Comparison of ENCODE assay signal across 8 cellular contexts in the genomic region with DNA sequence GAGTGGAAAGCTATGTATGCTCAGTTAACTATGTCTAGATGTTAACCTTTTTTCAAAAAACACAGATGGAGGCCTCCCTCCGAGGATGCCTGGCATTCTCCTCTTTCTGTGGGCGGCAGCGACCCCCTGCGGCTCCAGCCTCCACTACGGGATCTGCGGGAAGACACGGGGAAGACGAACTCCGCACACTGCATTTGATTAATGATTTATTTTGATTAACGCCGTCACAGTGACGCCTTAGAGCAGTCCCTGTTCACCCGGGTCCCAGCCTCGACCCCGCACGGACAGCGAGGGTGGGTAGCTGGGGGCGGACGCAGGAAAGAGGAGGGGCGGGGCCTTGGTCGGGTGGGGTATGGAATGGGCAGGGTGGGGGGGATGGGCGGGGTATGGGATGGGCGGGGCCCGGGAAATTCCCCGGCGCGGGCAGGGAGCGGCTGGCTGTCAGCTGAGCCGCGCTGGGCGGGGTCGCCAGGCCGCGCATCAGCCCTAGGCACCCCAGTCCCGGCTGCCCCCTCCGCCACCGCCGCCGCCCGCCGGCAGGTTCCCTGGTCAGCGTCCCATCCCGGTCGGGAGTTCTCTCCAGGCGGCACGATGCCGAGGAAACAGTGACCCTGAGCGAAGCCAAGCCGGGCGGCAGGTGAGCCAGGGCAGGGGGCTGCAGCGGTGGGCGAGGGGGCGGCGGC. TPM values are rescaled to one million over a fixed set of nuclear protein-coding genes. Genes with fewer than 3 reads are reported as not detected.
A peak's percentile ranks its signal among the peaks of the same experiment; 100 is the strongest.
DNase-seq lines count a peak whose midpoint lies in the region; ATAC-seq lines count a peak whose summit lies in the region.

A gene (plus strand): TSS at position 498 of the 683 bp plus-strand sequence. CDS start 8,960 bp downstream, outside the sequence.

- DNase-seq in Ammon's horn (ENCODE audit: low spot score) (peak; percentile 81), NCI-H526 (lab: John Stamatoyannopoulos, UW) (peak; percentile 47 to 87), memory B cell (ENCODE audit: low spot score in 2 of 2) (peak; percentile 63 to 67)
- DNase-seq in effector memory CD8-positive, alpha-beta T cell, result peak; percentile 70 to 83 (median 71)
- peak; percentile 69 for DNase-seq in stimulated activated CD8-positive, alpha-beta memory T cell treated with anti-CD3 and anti-CD28 coated beads, Interleukin-12 subunit alpha, Interleukin-12 subunit beta, amount 100 ng/mL, for 4 hours (ENCODE audit: low read depth)

- H3K27me3 Mint-ChIP-seq in effector memory CD8-positive, alpha-beta T cell, result no peaks in the 10 kb centered on the region
- H3K27me3 Mint-ChIP-seq in memory B cell, result no peaks in the 10 kb centered on the region

- H3K9me3 Mint-ChIP-seq in effector memory CD8-positive, alpha-beta T cell, result no peaks in the 10 kb centered on the region
- H3K9me3 Mint-ChIP-seq in memory B cell, result no peaks in the 10 kb centered on the region

- POLR2A ChIA-PET in activated CD8-positive, alpha-beta memory T cell treated with anti-CD3 and anti-CD28 coated beads for 36 hours (lab: Charles Lee), result interaction anchor here (0.5 to 1.6 kb wide), 3 partner anchors 62 to 696 kb away, joined by 3 to 4 read pairs (median 3); no protein-coding TSS in a partner anchor

- H3K27ac Mint-ChIP-seq in effector memory CD8-positive, alpha-beta T cell, result peak within 1 kb of the TSS; percentile 85
- peak within 1 kb of the TSS; percentile 91 for H3K27ac Mint-ChIP-seq in memory B cell

- peak; percentile 69 for ATAC-seq in GM19023 (IDR thresholded peaks at IDR 0.05; ENCODE audit: unreplicated experiment)
- ATAC-seq in HG03280 (IDR thresholded peaks at IDR 0.05; ENCODE audit: unreplicated experiment), result peak; percentile 59
- ATAC-seq in effector memory CD8-positive, alpha-beta T cell (replicated peaks), result peak; percentile 81
- ATAC-seq in memory B cell (ENCODE audit: low read depth), result peak; percentile 85

- peak within 1 kb of the TSS; percentile 77 to 83 for H3K4me3 Mint-ChIP-seq in effector memory CD8-positive, alpha-beta T cell
- peak within 1 kb of the TSS; percentile 89 for H3K4me3 Mint-ChIP-seq in memory B cell

- CTCF ChIA-PET in activated CD8-positive, alpha-beta memory T cell treated with anti-CD3 and anti-CD28 coated beads for 36 hours (lab: Charles Lee), result interaction anchor here (0.8 to 1.3 kb wide), 4 partner anchors 9 to 203 kb away, joined by 3 to 4 read pairs (median 3); a partner anchor contains a TSS

- H3K36me3 Mint-ChIP-seq in effector memory CD8-positive, alpha-beta T cell (ENCODE audit: insufficient read depth), result peaks cover 14% of the 10 kb centered on the region
- no peaks in the 10 kb centered on the region for H3K36me3 Mint-ChIP-seq in memory B cell

- H3K4me1 Mint-ChIP-seq in effector memory CD8-positive, alpha-beta T cell (ENCODE audit: low read depth in 2 of 2), result peaks cover 29 to 41% of the 10 kb centered on the region in 2 donors
- peaks cover 18% of the 10 kb centered on the region for H3K4me1 Mint-ChIP-seq in memory B cell

RNA-seq across cellular contexts. Expression of the gene that starts here (rescaled TPM):
- 10 to 100 TPM; 44.0 to 49.5 TPM for total RNA-seq in activated CD8-positive, alpha-beta memory T cell treated with anti-CD3 and anti-CD28 coated beads for 36 hours

Comparison
In these comparisons a context has a peak if more than half of its experiments do, and no peak if none do; other contexts are left out.
1. Peak in every context shown above with its lines: DNase-seq and ATAC-seq.